9 cellular contexts compared by ENCODE assay signal in genomic region chr2:144513388-144514100, GRCh38. TPM values are rescaled to one million over a fixed set of nuclear protein-coding genes. Genes with fewer than 3 reads are reported as not detected.
DNase-seq lines count a peak whose midpoint lies in the region; ATAC-seq lines count a peak whose summit lies in the region.
"Had no signal": no experiment of that assay in that cellular context is flagged by ENCODE, and none has a peak within 500 bp of the region (broad histone marks: within the 10 kb centered on the region; RNA-seq: fewer than 3 reads in every experiment).

No MANE protein-coding gene starts in this region.

- H3K27me3 ChIP-seq in right cardiac atrium (ENCODE audit: control insufficient read depth, insufficient read depth) (no peaks in the 10 kb centered on the region), HAP-1 (ENCODE audit: low read depth) (no peaks in the 10 kb centered on the region)

- WGBS in adipose tissue, 3 donors: 23 to 36% (median 30%) methylated on average over 18 of the region's 18 CpGs
- WGBS in right cardiac atrium: 28% methylated on average over 18 of the region's 18 CpGs

- intact Hi-C loops in right cardiac atrium (cut with DNase I) (loop anchor here (10.0 kb wide), 5 partner anchors 49 to 371 kb away; a partner anchor contains a TSS), sciatic nerve (cut with DNase I) (no loop called here)

- peak overlapping the region; percentile 38 for H3K27ac ChIP-seq in adipose tissue (ENCODE audit: low read depth, low read length)
- peak overlapping the region; percentile 92 for H3K27ac ChIP-seq in right cardiac atrium (ENCODE audit: low read length)

- H3K36me3 ChIP-seq in ES-I3 (ENCODE audit: insufficient read depth, low read length): no peaks in the 10 kb centered on the region
- no peaks in the 10 kb centered on the region for H3K36me3 ChIP-seq in HAP-1 (replicated peaks)

- H3K9ac ChIP-seq in ES-I3 (ENCODE audit: low read depth, low read length): peak overlapping the region; percentile 35; the same call in 1 of the 2 replicates

- H3K9me3 ChIP-seq in ES-I3 (ENCODE audit: control insufficient read depth, insufficient read depth, low read length): no peaks in the 10 kb centered on the region
- H3K9me3 ChIP-seq in right cardiac atrium (ENCODE audit: control insufficient read depth, low read length): no peaks in the 10 kb centered on the region
- H3K9me3 ChIP-seq in HAP-1: no peaks in the 10 kb centered on the region

- DNase-seq in right cardiac atrium (peak in 2 of 3 donors; percentile 31 to 59), sciatic nerve (ENCODE audit: low spot score) (no peak), HAP-1 (ENCODE audit: low spot score in 2 of 2) (no peak), inferior parietal cortex (ENCODE audit: extremely low spot score) (no peak), occipital lobe (lab: John Stamatoyannopoulos, UW) (no peak)
- DNase-seq: stimulated activated CD4-positive, alpha-beta T cell treated with anti-CD3 and anti-CD28 coated beads, Interleukin-2, amount 100 ng/mL, for 24 hours had no signal

- in situ Hi-C loops in HAP-1 (cut with MboI; ENCODE audit: low sequenced_read_pairs): loop anchor here (10.0 kb wide), 1 partner anchor 59 kb away; no protein-coding TSS in a partner anchor

- H3K4me1 ChIP-seq in ES-I3 (ENCODE audit: insufficient read depth, low read length): peaks cover 48% of the 10 kb centered on the region
- H3K4me1 ChIP-seq in right cardiac atrium (ENCODE audit: control insufficient read depth, insufficient read depth, low read length): peaks cover 2% of the 10 kb centered on the region
- peaks cover 59% of the 10 kb centered on the region for H3K4me1 ChIP-seq in HAP-1

- peak overlapping the region; percentile 98 for H3K4me3 ChIP-seq in right cardiac atrium (ENCODE audit: low read length)
- H3K4me3 ChIP-seq in HAP-1: no peak overlapping the region

- ATAC-seq in right cardiac atrium (peak in 1 of 2 donors; percentile 2), sciatic nerve (peak; percentile 24), GM21367 (IDR thresholded peaks at IDR 0.05; ENCODE audit: unreplicated experiment) (no peak)

RNA-seq across cellular contexts. Expression of gene ZEB2, which starts 6.4 kb away (rescaled TPM):
- polyA plus RNA-seq in adipose tissue (10 to 100 TPM in 2 of 3 donors, 1 to 10 TPM in 1; 5.6 to 92.6 (median 76.3) TPM), right cardiac atrium (40.2 TPM)
- total RNA-seq in right cardiac atrium (100 to 1,000 TPM; 132 to 147 (median 141) TPM), sciatic nerve (440 TPM), occipital lobe (430 TPM)

Comparison
In these comparisons a context has a peak if more than half of its experiments do, and no peak if none do; other contexts are left out.
1. DNase-seq: peak in right cardiac atrium (2 of 3); none in sciatic nerve (single experiment), HAP-1 (0 of 2), inferior parietal cortex (single experiment) and occipital lobe (single experiment).